12 cellular contexts compared by ENCODE assay signal in the genomic region with DNA sequence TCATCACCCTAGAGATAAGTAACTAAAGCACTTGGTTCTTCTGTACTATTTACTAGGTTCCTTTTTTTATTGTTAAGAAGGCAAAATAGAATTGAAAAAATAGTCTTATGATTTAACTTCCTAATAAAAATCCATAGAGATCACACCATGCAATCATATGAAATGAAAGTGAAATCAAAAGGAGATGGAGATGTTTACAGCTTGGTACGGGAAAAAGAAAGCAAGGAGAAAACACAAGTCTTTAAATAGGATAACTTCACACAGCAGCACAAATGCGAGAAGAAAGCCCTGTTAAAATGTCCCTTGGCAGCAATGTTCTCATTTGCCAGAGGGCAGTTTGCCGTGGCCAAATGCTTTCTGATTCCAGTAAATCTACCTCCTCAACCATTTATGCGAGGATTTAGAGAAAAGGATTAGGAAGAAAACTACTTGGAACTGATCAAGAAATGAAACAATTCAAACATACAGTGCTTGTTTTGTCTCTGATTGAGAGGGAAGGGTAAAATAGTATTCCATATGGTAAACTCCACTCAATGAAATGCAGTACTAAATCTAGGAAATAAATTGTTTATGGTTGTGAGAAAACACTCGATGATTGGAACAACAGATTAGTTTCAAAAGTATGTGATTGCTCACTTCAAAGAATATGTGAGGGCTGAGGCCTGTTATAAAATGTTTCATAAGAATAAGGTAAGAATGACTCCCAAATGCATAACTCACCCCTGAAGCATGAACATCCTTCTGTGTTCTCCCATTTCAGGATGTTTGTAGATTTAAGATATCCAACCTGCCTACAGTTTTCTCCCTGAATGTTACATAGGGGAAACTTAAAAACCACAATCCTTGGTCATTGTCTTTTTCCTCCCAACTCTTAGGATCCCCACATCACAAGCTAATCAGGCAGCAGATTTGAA.
A peak's percentile ranks its signal among the peaks of the same experiment; 100 is the strongest.
DNase-seq lines count a peak whose midpoint lies in the region; ATAC-seq, FAIRE-seq and TF ChIP-seq lines count a peak whose summit lies in the region.
"Had no signal": no experiment of that assay in that cellular context is flagged by ENCODE, and none has a peak within 500 bp of the region (broad histone marks: within the 10 kb centered on the region; RNA-seq: fewer than 3 reads in every experiment).

No MANE protein-coding gene starts in this region.

- H3K9me1 ChIP-seq in keratinocyte (ENCODE audit: control insufficient read depth, extremely low read depth, insufficient read depth, low read length): no peaks in the 10 kb centered on the region

- H3K4me2 ChIP-seq in mammary epithelial cell (ENCODE audit: insufficient read depth, low read depth, low read length) (peak overlapping the region; percentile 71), keratinocyte (ENCODE audit: control insufficient read depth, extremely low read depth, insufficient read depth, low read depth, low read length) (peak overlapping the region; percentile 22), smooth muscle cell (peak overlapping the region; percentile 17)

- H3K27me3 Mint-ChIP-seq in natural killer cell treated with Interleukin-12 subunit alpha and Interleukin-12 subunit beta and Interleukin-15 and Interleukin-18, amount 100 ng/mL, for 72 hours: no peaks in the 10 kb centered on the region
- no peaks in the 10 kb centered on the region for H3K27me3 Mint-ChIP-seq in activated CD8-positive, alpha-beta T cell treated with anti-CD3 and anti-CD28 coated beads, Interleukin-2, amount 10 ng/mL, durations not matched to agents 7 days and 5 days (ENCODE audit: low read depth)
- H3K27me3 Mint-ChIP-seq: activated CD4-positive, alpha-beta T cell treated with anti-CD3 and anti-CD28 coated beads, Interleukin-2, amount 10 ng/mL, durations not matched to agents 7 days and 5 days; progenitor cell of endocrine pancreas had no signal

- H3K4me1 ChIP-seq in mammary epithelial cell (ENCODE audit: insufficient read depth, low read length) (peaks cover 3% of the 10 kb centered on the region), keratinocyte (ENCODE audit: control insufficient read depth, extremely low read depth, insufficient read depth, low read length) (no peaks in the 10 kb centered on the region), smooth muscle cell (ENCODE audit: low read depth) (peaks cover 3% of the 10 kb centered on the region)

- FAIRE-seq in keratinocyte (lab: Jason Lieb, UNC): no peak

- H3K4me3 ChIP-seq in MG63: peak overlapping the region; percentile 23
- H3K4me3 ChIP-seq in mammary epithelial cell (replicated peaks in 1 of 3; ENCODE audit: insufficient read depth in 1 of 3, low read depth in 2 of 3, low read length in 3 of 3): peak overlapping the region in 2 of 3 experiments; percentile 11 to 12
- H3K4me3 ChIP-seq in keratinocyte (ENCODE audit: control insufficient read depth in 2 of 3, extremely low read depth in 1 of 3, insufficient read depth in 2 of 3, low read depth in 1 of 3, low read length in 3 of 3): peak overlapping the region in 1 of 3 experiments; percentile 3
- no peak overlapping the region for H3K4me3 ChIP-seq in smooth muscle cell

- no peaks in the 10 kb centered on the region for H3K4me1 Mint-ChIP-seq in natural killer cell treated with Interleukin-12 subunit alpha and Interleukin-12 subunit beta and Interleukin-15 and Interleukin-18, amount 100 ng/mL, for 72 hours (ENCODE audit: low read depth in 2 of 2)
- H3K4me1 Mint-ChIP-seq in activated CD8-positive, alpha-beta T cell treated with anti-CD3 and anti-CD28 coated beads, Interleukin-2, amount 10 ng/mL, durations not matched to agents 7 days and 5 days (ENCODE audit: low read depth): no peaks in the 10 kb centered on the region

- H3K27ac ChIP-seq in mammary epithelial cell (ENCODE audit: insufficient read depth, low read depth, low read length) (no peak overlapping the region), keratinocyte (ENCODE audit: control insufficient read depth, insufficient read depth, low read length) (no peak overlapping the region), smooth muscle cell (ENCODE audit: low read depth) (no peak overlapping the region)

- DNase-seq in MG63 (no peak), mammary epithelial cell (peak; percentile 27), keratinocyte (ENCODE audit: low read depth, low spot score) (no peak), smooth muscle cell (lab: John Stamatoyannopoulos, UW; ENCODE audit: unreplicated experiment) (no peak)
- DNase-seq in natural killer cell treated with Interleukin-12 subunit alpha and Interleukin-12 subunit beta and Interleukin-15 and Interleukin-18, amount 100 ng/mL, for 72 hours (ENCODE audit: low spot score): no peak
- DNase-seq in activated CD8-positive, alpha-beta T cell treated with anti-CD3 and anti-CD28 coated beads, Interleukin-2, amount 10 ng/mL, durations not matched to agents 7 days and 5 days: no peak
- DNase-seq: activated CD4-positive, alpha-beta T cell treated with anti-CD3 and anti-CD28 coated beads, Interleukin-2, amount 10 ng/mL, durations not matched to agents 7 days and 5 days; DMS79 treated with DMSO at 0.1 percent for 48 hours; NCI-H2029 treated with DMSO at 0.1 percent for 48 hours had no signal

- no peaks in the 10 kb centered on the region for H3K9me3 ChIP-seq in MG63
- H3K9me3 ChIP-seq in mammary epithelial cell (replicated peaks; ENCODE audit: insufficient read depth, low read length): no peaks in the 10 kb centered on the region
- H3K9me3 ChIP-seq in keratinocyte (ENCODE audit: control insufficient read depth, low read depth, low read length): no peaks in the 10 kb centered on the region
- H3K9me3 ChIP-seq in smooth muscle cell (replicated peaks; ENCODE audit: low read depth): no peaks in the 10 kb centered on the region

- intact Hi-C loops in mammary epithelial cell (cut with micrococcal nuclease): no loop called here

- no peak overlapping the region for H3K4me3 Mint-ChIP-seq in natural killer cell treated with Interleukin-12 subunit alpha and Interleukin-12 subunit beta and Interleukin-15 and Interleukin-18, amount 100 ng/mL, for 72 hours
- no peak overlapping the region for H3K4me3 Mint-ChIP-seq in activated CD8-positive, alpha-beta T cell treated with anti-CD3 and anti-CD28 coated beads, Interleukin-2, amount 10 ng/mL, durations not matched to agents 7 days and 5 days
- H3K4me3 Mint-ChIP-seq: activated CD4-positive, alpha-beta T cell treated with anti-CD3 and anti-CD28 coated beads, Interleukin-2, amount 10 ng/mL, durations not matched to agents 7 days and 5 days had no signal

- CTCF ChIA-PET in mammary epithelial cell (lab: Charles Lee; ENCODE audit: low non-redundant PET): no interaction called here
- CTCF ChIA-PET in activated CD8-positive, alpha-beta T cell treated with anti-CD3 and anti-CD28 coated beads, Interleukin-2, amount 10 ng/mL, durations not matched to agents 7 days and 5 days (lab: Charles Lee): no interaction called here

- in situ Hi-C loops in mammary epithelial cell (cut with MboI; ENCODE audit: low sequenced_read_pairs in 2 of 2): no loop called here

- H3K36me3 ChIP-seq in MG63: no peaks in the 10 kb centered on the region
- H3K36me3 ChIP-seq in mammary epithelial cell (ENCODE audit: insufficient read depth, low read length): no peaks in the 10 kb centered on the region
- H3K36me3 ChIP-seq in keratinocyte (ENCODE audit: control insufficient read depth in 2 of 2, extremely low read depth in 1 of 2, insufficient read depth in 2 of 2, low read length in 2 of 2): no peaks in the 10 kb centered on the region
- no peaks in the 10 kb centered on the region for H3K36me3 ChIP-seq in smooth muscle cell (ENCODE audit: low read depth)

- dilution Hi-C loops in mammary epithelial cell (cut with HindIII; ENCODE audit: low sequenced_read_pairs) (no loop called here), keratinocyte (cut with MboI; ENCODE audit: extremely low pct_ligation_motif_present, low sequenced_read_pairs) (no loop called here)

- H3F3A ChIP-seq in smooth muscle cell (ENCODE audit: low read depth): no peaks in the 10 kb centered on the region

- H4K20me1 ChIP-seq in mammary epithelial cell (ENCODE audit: insufficient read depth, low read length): no peaks in the 10 kb centered on the region
- H4K20me1 ChIP-seq in keratinocyte (ENCODE audit: control insufficient read depth, extremely low read depth, insufficient read depth, low read length): no peaks in the 10 kb centered on the region
- no peaks in the 10 kb centered on the region for H4K20me1 ChIP-seq in smooth muscle cell (ENCODE audit: low read depth)

- TF ChIP-seq CTCF in mammary epithelial cell (conservative IDR thresholded peaks at IDR 0.05 in 1 of 2, IDR thresholded peaks at IDR 0.05 in 1 of 2; ENCODE audit: extremely low read depth in 1 of 2, insufficient read depth in 1 of 2, low read depth in 1 of 2, low read length in 2 of 2) (no peak), keratinocyte (optimal IDR thresholded peaks at IDR 0.05 in 1 of 3, IDR thresholded peaks at IDR 0.05 in 1 of 3, conservative IDR thresholded peaks at IDR 0.05 in 1 of 3; ENCODE audit: extremely low read depth in 1 of 3, insufficient read depth in 2 of 3, low read length in 3 of 3) (no peak), smooth muscle cell (IDR thresholded peaks at IDR 0.05; ENCODE audit: borderline replicate concordance, insufficient read depth, poor library complexity, severe bottlenecking) (no peak)

- WGBS in mammary epithelial cell (ENCODE audit: low coverage, missing lambda C conversion rate): 0% methylated on average over 5 of the region's 5 CpGs
- 82% methylated on average over 5 of the region's 5 CpGs for WGBS in smooth muscle cell (ENCODE audit: low lambda C conversion rate)

- H3K79me2 ChIP-seq in mammary epithelial cell (ENCODE audit: insufficient read depth, low read length) (no peaks in the 10 kb centered on the region), keratinocyte (ENCODE audit: control insufficient read depth, insufficient read depth, low read length) (no peaks in the 10 kb centered on the region), smooth muscle cell (ENCODE audit: low read depth) (no peaks in the 10 kb centered on the region)

- ATAC-seq in natural killer cell treated with Interleukin-12 subunit alpha and Interleukin-12 subunit beta and Interleukin-15 and Interleukin-18, amount 100 ng/mL, for 72 hours: no peak
- ATAC-seq in HG03521 (IDR thresholded peaks at IDR 0.05; ENCODE audit: unreplicated experiment) (no peak), HG03565 (IDR thresholded peaks at IDR 0.05; ENCODE audit: unreplicated experiment) (no peak)
- no peak for ATAC-seq in activated CD8-positive, alpha-beta T cell treated with anti-CD3 and anti-CD28 coated beads, Interleukin-2, amount 10 ng/mL, durations not matched to agents 7 days and 5 days

- no peak overlapping the region for H3K9ac ChIP-seq in mammary epithelial cell (ENCODE audit: insufficient read depth, low read length)
- no peak overlapping the region for H3K9ac ChIP-seq in keratinocyte (ENCODE audit: control insufficient read depth, extremely low read depth, insufficient read depth, low read length)
- H3K9ac ChIP-seq in smooth muscle cell (ENCODE audit: low read depth): no peak overlapping the region

- BruUV-seq in mammary epithelial cell (replicated peaks; lab: Mats Ljungman, UMichigan): no TSS peak

- POLR2A ChIA-PET in activated CD8-positive, alpha-beta T cell treated with anti-CD3 and anti-CD28 coated beads, Interleukin-2, amount 10 ng/mL, durations not matched to agents 7 days and 5 days (lab: Charles Lee): no interaction called here

- H2AFZ ChIP-seq in mammary epithelial cell (ENCODE audit: low read depth, low read length): peak overlapping the region; percentile 90
- peak overlapping the region; percentile 27 for H2AFZ ChIP-seq in keratinocyte (ENCODE audit: control insufficient read depth, low read length)
- H2AFZ ChIP-seq in smooth muscle cell (ENCODE audit: low read depth): peak overlapping the region; percentile 24

- H3K9me3 Mint-ChIP-seq in natural killer cell treated with Interleukin-12 subunit alpha and Interleukin-12 subunit beta and Interleukin-15 and Interleukin-18, amount 100 ng/mL, for 72 hours: peaks cover 15% of the 10 kb centered on the region
- no peaks in the 10 kb centered on the region for H3K9me3 Mint-ChIP-seq in activated CD8-positive, alpha-beta T cell treated with anti-CD3 and anti-CD28 coated beads, Interleukin-2, amount 10 ng/mL, durations not matched to agents 7 days and 5 days (ENCODE audit: insufficient read depth)

- H3K36me3 Mint-ChIP-seq in natural killer cell treated with Interleukin-12 subunit alpha and Interleukin-12 subunit beta and Interleukin-15 and Interleukin-18, amount 100 ng/mL, for 72 hours: no peaks in the 10 kb centered on the region
- no peaks in the 10 kb centered on the region for H3K36me3 Mint-ChIP-seq in activated CD8-positive, alpha-beta T cell treated with anti-CD3 and anti-CD28 coated beads, Interleukin-2, amount 10 ng/mL, durations not matched to agents 7 days and 5 days (ENCODE audit: low read depth)

- H3K27ac Mint-ChIP-seq in natural killer cell treated with Interleukin-12 subunit alpha and Interleukin-12 subunit beta and Interleukin-15 and Interleukin-18, amount 100 ng/mL, for 72 hours: no peak overlapping the region
- no peak overlapping the region for H3K27ac Mint-ChIP-seq in activated CD8-positive, alpha-beta T cell treated with anti-CD3 and anti-CD28 coated beads, Interleukin-2, amount 10 ng/mL, durations not matched to agents 7 days and 5 days
- H3K27ac Mint-ChIP-seq: activated CD4-positive, alpha-beta T cell treated with anti-CD3 and anti-CD28 coated beads, Interleukin-2, amount 10 ng/mL, durations not matched to agents 7 days and 5 days; progenitor cell of endocrine pancreas had no signal

- no peaks in the 10 kb centered on the region for H3K27me3 ChIP-seq in MG63
- no peaks in the 10 kb centered on the region for H3K27me3 ChIP-seq in mammary epithelial cell (ENCODE audit: insufficient read depth, low read length)
- H3K27me3 ChIP-seq in keratinocyte (ENCODE audit: control insufficient read depth, extremely low read depth, insufficient read depth, low read length): no peaks in the 10 kb centered on the region
- H3K27me3 ChIP-seq in smooth muscle cell (ENCODE audit: low read depth): no peaks in the 10 kb centered on the region

Comparison
In these comparisons a context has a peak if more than half of its experiments do, and no peak if none do; other contexts are left out.
1. H2AFZ ChIP-seq: peak in every context shown above with its lines; median percentile 90 in mammary epithelial cell; 27 in keratinocyte; 24 in smooth muscle cell.
2. H3K4me2 ChIP-seq: peak in every context shown above with its lines; median percentile 71 in mammary epithelial cell; 22 in keratinocyte; 17 in smooth muscle cell.